In genomic region chr3:3105246-3105645, GRCh38 we compare ENCODE assay signal across 30 cellular contexts. TPM values are rescaled to one million over a fixed set of nuclear protein-coding genes. Genes with fewer than 3 reads are reported as not detected.
"Had no signal": no experiment of that assay in that cellular context is flagged by ENCODE, and none has a peak within 500 bp of the region (broad histone marks: within the 10 kb centered on the region; RNA-seq: fewer than 3 reads in every experiment).

No MANE protein-coding gene starts in this region.

- FAIRE-seq: endothelial cell of umbilical vein, kidney, pancreas had no signal

- DNase-seq: dermis blood vessel endothelial cell; effector memory CD4-positive, alpha-beta T cell; foreskin keratinocyte; heart left ventricle; kidney; left cardiac atrium; left lung; mesendoderm; midbrain; naive thymus-derived CD4-positive, alpha-beta T cell; pancreas; stimulated activated CD4-positive, alpha-beta T cell treated with anti-CD3 and anti-CD28 coated beads, Interleukin-12 subunit alpha, Interleukin-12 subunit beta, amount 100 ng/mL, for 4 hours; stimulated activated CD4-positive, alpha-beta T cell treated with anti-CD3 and anti-CD28 coated beads, Interleukin-1b, Interleukin-23, amount 100 ng/mL, for 48 hours; stimulated activated CD4-positive, alpha-beta T cell treated with anti-CD3 and anti-CD28 coated beads, Interleukin-4, amount 100 ng/mL, for 1 hour; stimulated activated CD8-positive, alpha-beta memory T cell treated with anti-CD3 and anti-CD28 coated beads, Interleukin-4, amount 100 ng/mL, for 48 hours; stimulated activated naive CD4-positive, alpha-beta T cell; stimulated activated naive CD8-positive, alpha-beta T cell treated with anti-CD3 and anti-CD28 coated beads, Interleukin-15, amount 100 ng/mL, for 72 hours; transverse colon; upper lobe of right lung; uterus had no signal

- H3K27ac Mint-ChIP-seq: naive thymus-derived CD4-positive, alpha-beta T cell; progenitor cell of endocrine pancreas; stimulated activated naive CD8-positive, alpha-beta T cell treated with anti-CD3 and anti-CD28 coated beads, Interleukin-15, amount 100 ng/mL, for 72 hours had no signal

- H3K36me3 Mint-ChIP-seq: naive thymus-derived CD4-positive, alpha-beta T cell had no signal

- H3K27me3 Mint-ChIP-seq: stimulated activated naive CD8-positive, alpha-beta T cell treated with anti-CD3 and anti-CD28 coated beads, Interleukin-15, amount 100 ng/mL, for 72 hours had no signal

- ATAC-seq: foreskin keratinocyte; gastroesophageal sphincter; heart left ventricle; left cardiac atrium; left lung; naive thymus-derived CD4-positive, alpha-beta T cell; pancreas; sciatic nerve; stimulated activated naive CD8-positive, alpha-beta T cell treated with anti-CD3 and anti-CD28 coated beads, Interleukin-15, amount 100 ng/mL, for 72 hours; upper lobe of right lung had no signal

- H3K4me3 Mint-ChIP-seq: naive thymus-derived CD4-positive, alpha-beta T cell; neural crest cell; stimulated activated naive CD8-positive, alpha-beta T cell treated with anti-CD3 and anti-CD28 coated beads, Interleukin-15, amount 100 ng/mL, for 72 hours had no signal

- H3K4me1 Mint-ChIP-seq: neural crest cell; stimulated activated naive CD8-positive, alpha-beta T cell treated with anti-CD3 and anti-CD28 coated beads, Interleukin-15, amount 100 ng/mL, for 72 hours had no signal

- H3K9me3 Mint-ChIP-seq: stimulated activated naive CD8-positive, alpha-beta T cell treated with anti-CD3 and anti-CD28 coated beads, Interleukin-15, amount 100 ng/mL, for 72 hours had no signal

RNA-seq across cellular contexts. Expression of gene IL5RA, which starts 4.9 kb away (rescaled TPM):
- total RNA-seq: dermis blood vessel endothelial cell, endothelial cell of umbilical vein, epithelial cell of proximal tubule, fibroblast of lung, foreskin keratinocyte, lung microvascular endothelial cell, neural crest cell, progenitor cell of endocrine pancreas, smooth muscle cell had no signal
- polyA plus RNA-seq: endothelial cell of umbilical vein; fibroblast of lung; foreskin keratinocyte; hepatocyte; naive thymus-derived CD4-positive, alpha-beta T cell had no signal
